8 cellular contexts compared by ENCODE assay signal in genomic region chr3:121654493-121655385, GRCh38. TPM values are rescaled to one million over a fixed set of nuclear protein-coding genes. Genes with fewer than 3 reads are reported as not detected.
DNase-seq lines count a peak whose midpoint lies in the region; ATAC-seq and TF ChIP-seq lines count a peak whose summit lies in the region.

No MANE protein-coding gene starts in this region.

- peaks cover 77 to 94% of the 10 kb centered on the region in 2 donors for H3K4me1 Mint-ChIP-seq in immature natural killer cell

- no peaks in the 10 kb centered on the region for H3K9me3 Mint-ChIP-seq in immature natural killer cell

- H3K36me3 ChIP-seq in stomach (peaks cover 0 to 11% (median 0%) of the 10 kb centered on the region in 4 donors), transverse colon (no peaks in the 10 kb centered on the region)

- H3K27ac ChIP-seq in stomach (peak overlapping the region in 1 of 5 donors; percentile 49), transverse colon (no peak overlapping the region)

- 72 to 77% (median 75%) methylated on average over 6 of the region's 6 CpGs for WGBS in stomach, 5 donors
- WGBS in transverse colon (ENCODE audit: low coverage in 1 of 2), 2 donors = 61 to 73% methylated on average over 5 to 6 of the region's 6 CpGs

- H3K27me3 ChIP-seq in stomach = no peaks in the 10 kb centered on the region
- H3K27me3 ChIP-seq in transverse colon = no peaks in the 10 kb centered on the region

- no peaks in the 10 kb centered on the region for H3K9me3 ChIP-seq in stomach
- no peaks in the 10 kb centered on the region for H3K9me3 ChIP-seq in transverse colon

- TF ChIP-seq EP300 in stomach (IDR thresholded peaks at IDR 0.05) (no peak), transverse colon (IDR thresholded peaks at IDR 0.05; ENCODE audit: low read depth) (no peak)

- H3K4me3 Mint-ChIP-seq in immature natural killer cell = peak overlapping the region; percentile 51 to 74 (median 70)

- peaks cover 0 to 25% (median 0%) of the 10 kb centered on the region in 4 donors for H3K4me1 ChIP-seq in stomach
- H3K4me1 ChIP-seq in transverse colon = peaks cover 0 to 3% (median 0%) of the 10 kb centered on the region in 4 donors

- peaks cover 0 to 3% (median 0%) of the 10 kb centered on the region in 3 donors for H3K27me3 Mint-ChIP-seq in immature natural killer cell (ENCODE audit: low read depth in 3 of 3)

- H3K4me3 ChIP-seq in stomach = no peak overlapping the region
- H3K4me3 ChIP-seq in transverse colon = no peak overlapping the region

- intact Hi-C loops in stomach (cut with DNase I; ENCODE audit: low total_unique reads) = no loop called here
- intact Hi-C loops in transverse colon (cut with DNase I; ENCODE audit: low total_unique reads) = no loop called here

- no peak for DNase-seq in immature natural killer cell
- DNase-seq in kidney glomerular epithelial cell (lab: John Stamatoyannopoulos, UW) = no peak
- DNase-seq in stomach = no peak
- no peak for DNase-seq in transverse colon
- no peak for DNase-seq in AML-193 (lab: John Stamatoyannopoulos, UW)

- peaks cover 32 to 46% (median 36%) of the 10 kb centered on the region in 3 donors for H3K36me3 Mint-ChIP-seq in immature natural killer cell

- peak overlapping the region; percentile 81 to 97 (median 94) for H3K27ac Mint-ChIP-seq in immature natural killer cell

- ATAC-seq in GM18499 (IDR thresholded peaks at IDR 0.05; ENCODE audit: insufficient read depth, unreplicated experiment) (peak; percentile 74), GM21360 (IDR thresholded peaks at IDR 0.05; ENCODE audit: unreplicated experiment) (peak; percentile 79), HG03432 (IDR thresholded peaks at IDR 0.05; ENCODE audit: unreplicated experiment) (peak; percentile 90)

- in situ Hi-C loops in transverse colon (cut with MboI; ENCODE audit: low pct_ligation_motif_present in 1 of 4, low pct_unique_long_range_greater_than_20kb in 1 of 4, low sequenced_read_pairs in 3 of 4) = no loop called here

- TF ChIP-seq CTCF in stomach (IDR thresholded peaks at IDR 0.05) = no peak
- TF ChIP-seq CTCF in transverse colon (IDR thresholded peaks at IDR 0.05) = no peak

- TF ChIP-seq POLR2A in stomach (IDR thresholded peaks at IDR 0.05) (no peak), transverse colon (IDR thresholded peaks at IDR 0.05) (no peak)

RNA-seq across cellular contexts. Expression of gene HCLS1, which starts 6.0 kb away (rescaled TPM):
- polyA plus RNA-seq in immature natural killer cell = 100 to 1,000 TPM; 394 to 546 (median 502) TPM
- total RNA-seq in stomach = 100 to 1,000 TPM in 1 of 5 donors, 10 to 100 TPM in 4; 21.8 to 115 (median 44.0) TPM
- 10 to 100 TPM; 13.9 to 24.6 (median 22.3) TPM for polyA plus RNA-seq in stomach
- total RNA-seq in transverse colon = 10 to 100 TPM in 3 of 4 donors, 1 to 10 TPM in 1; 5.0 to 50.3 (median 30.8) TPM
